In the genomic region with DNA sequence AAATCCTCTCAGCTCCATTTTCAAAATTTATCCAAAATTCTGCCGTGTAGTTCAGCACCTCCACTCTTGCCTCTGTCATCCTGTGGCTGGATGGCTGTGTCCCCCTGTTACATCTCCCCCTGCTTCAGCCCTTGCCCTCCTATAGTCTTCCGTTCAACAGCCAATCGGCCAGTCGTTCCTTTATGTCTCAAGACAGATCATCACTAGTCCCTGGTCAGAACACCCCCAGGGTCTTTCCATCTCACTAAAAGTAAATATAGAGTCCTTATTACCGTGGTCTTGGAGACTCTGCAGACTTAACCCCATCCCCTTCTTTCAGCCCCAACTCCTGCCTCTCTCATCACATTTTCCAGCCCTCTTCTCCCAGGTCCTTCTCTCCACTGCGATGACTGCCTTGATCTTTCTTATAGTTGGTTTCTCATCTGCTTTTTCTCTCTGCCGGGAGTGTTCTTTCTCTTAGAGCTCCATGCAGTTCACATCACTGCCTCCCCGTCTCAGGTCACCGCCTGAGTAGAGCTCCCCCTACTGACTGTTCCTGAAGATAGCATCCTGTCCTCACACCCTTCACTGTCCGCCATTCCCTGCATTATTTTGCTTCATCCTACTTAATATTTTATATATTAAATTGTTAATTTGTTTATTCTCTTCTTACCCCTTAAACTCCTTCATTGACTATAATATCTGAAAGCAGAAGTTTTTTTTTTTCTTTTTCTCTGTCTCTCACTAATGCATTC, we compare ENCODE assay signal across 8 cellular contexts.
A peak's percentile ranks its signal among the peaks of the same experiment; 100 is the strongest.
DNase-seq lines count a peak whose midpoint lies in the region; ATAC-seq and TF ChIP-seq lines count a peak whose summit lies in the region.

No MANE protein-coding gene starts in this region.

- H3K36me3 ChIP-seq in HAP-1 (replicated peaks): no peaks in the 10 kb centered on the region

- CTCF ChIA-PET in activated B cell treated with CpG ODN at 0.5 μM for 24 hours (lab: Charles Lee): interaction anchor here (0.7 kb wide), 1 partner anchor 1114 kb away, joined by 4 read pairs; no protein-coding TSS in a partner anchor

- H3K4me3 ChIP-seq in GM12875 (ENCODE audit: low read depth, low read length): peak overlapping the region; percentile 58
- H3K4me3 ChIP-seq in HAP-1: peak overlapping the region; percentile 18

- intact Hi-C loops in activated B cell treated with CpG ODN at 0.5 μM for 24 hours (cut with micrococcal nuclease): no loop called here

- DNase-seq in A172 (ENCODE audit: low spot score) (peak; percentile 61), HAP-1 (ENCODE audit: low spot score in 2 of 2) (peak; percentile 74 to 81), Kasumi-1 (lab: John Stamatoyannopoulos, UW) (peak; percentile 30 to 59), activated B cell treated with CpG ODN at 0.5 μM for 24 hours (no peak), left lobe of liver (ENCODE audit: low spot score) (peak; percentile 39), Ammon's horn (ENCODE audit: low spot score) (no peak)

- H3K9me3 Mint-ChIP-seq in activated B cell treated with CpG ODN at 0.5 μM for 24 hours: no peaks in the 10 kb centered on the region

- no peaks in the 10 kb centered on the region for H3K27me3 ChIP-seq in HAP-1 (ENCODE audit: low read depth)

- POLR2A ChIA-PET in activated B cell treated with CpG ODN at 0.5 μM for 24 hours (lab: Charles Lee): no interaction called here

- peak overlapping the region; percentile 78 for H3K4me3 Mint-ChIP-seq in activated B cell treated with CpG ODN at 0.5 μM for 24 hours

- H3K4me1 Mint-ChIP-seq in activated B cell treated with CpG ODN at 0.5 μM for 24 hours: peaks cover 9% of the 10 kb centered on the region

- H3K27ac Mint-ChIP-seq in activated B cell treated with CpG ODN at 0.5 μM for 24 hours: peak overlapping the region; percentile 1

- in situ Hi-C loops in HAP-1 (cut with MboI; ENCODE audit: low sequenced_read_pairs): no loop called here

- H3K36me3 Mint-ChIP-seq in activated B cell treated with CpG ODN at 0.5 μM for 24 hours (ENCODE audit: low read depth): no peaks in the 10 kb centered on the region

- peak; percentile 82 for TF ChIP-seq CTCF in GM12875 (IDR thresholded peaks at IDR 0.05; ENCODE audit: borderline replicate concordance, insufficient read depth, low read depth, low read length)
- TF ChIP-seq CTCF in activated B cell treated with CpG ODN at 0.5 μM for 24 hours (IDR thresholded peaks at IDR 0.05): no peak

- H3K4me1 ChIP-seq in HAP-1: no peaks in the 10 kb centered on the region

- no peaks in the 10 kb centered on the region for H3K27me3 Mint-ChIP-seq in activated B cell treated with CpG ODN at 0.5 μM for 24 hours

- no peaks in the 10 kb centered on the region for H3K9me3 ChIP-seq in HAP-1

- peak; percentile 60 for ATAC-seq in activated B cell treated with CpG ODN at 0.5 μM for 24 hours (ENCODE audit: low read depth)
- ATAC-seq in left lobe of liver: peak; percentile 98
- no peak for ATAC-seq in activated CD4-positive, CD25-positive, alpha-beta regulatory T cell treated with anti-CD3 and anti-CD28 coated beads, Interleukin-2, amount 50 U/mL, for 24 hours

Comparison
In these comparisons a context has a peak if more than half of its experiments do, and no peak if none do; other contexts are left out.
1. DNase-seq: peak in A172 (single experiment), HAP-1 (2 of 2), Kasumi-1 (2 of 2) and left lobe of liver (single experiment); none in activated B cell treated with CpG ODN at 0.5 μM for 24 hours (single experiment) and Ammon's horn (single experiment).
2. ATAC-seq: peak in activated B cell treated with CpG ODN at 0.5 μM for 24 hours (single experiment) and left lobe of liver (single experiment); none in activated CD4-positive, CD25-positive, alpha-beta regulatory T cell treated with anti-CD3 and anti-CD28 coated beads, Interleukin-2, amount 50 U/mL, for 24 hours (0 of 2).